1 cellular context compared by ENCODE assay signal in genomic region chr2:54556659-54557121, GRCh38.
TF ChIP-seq lines count a peak whose summit lies in the region.

No MANE protein-coding gene starts in this region.

TF ChIP-seq in GM23338, 12 proteins besides CTCF, POLR2A, EP300 and RAD21 (continued from another document):
- TF ChIP-seq ZNF462 (CRISPR knock-in tag; IDR thresholded peaks at IDR 0.05) = no peak
